22 cellular contexts compared by ENCODE assay signal in the genomic region with DNA sequence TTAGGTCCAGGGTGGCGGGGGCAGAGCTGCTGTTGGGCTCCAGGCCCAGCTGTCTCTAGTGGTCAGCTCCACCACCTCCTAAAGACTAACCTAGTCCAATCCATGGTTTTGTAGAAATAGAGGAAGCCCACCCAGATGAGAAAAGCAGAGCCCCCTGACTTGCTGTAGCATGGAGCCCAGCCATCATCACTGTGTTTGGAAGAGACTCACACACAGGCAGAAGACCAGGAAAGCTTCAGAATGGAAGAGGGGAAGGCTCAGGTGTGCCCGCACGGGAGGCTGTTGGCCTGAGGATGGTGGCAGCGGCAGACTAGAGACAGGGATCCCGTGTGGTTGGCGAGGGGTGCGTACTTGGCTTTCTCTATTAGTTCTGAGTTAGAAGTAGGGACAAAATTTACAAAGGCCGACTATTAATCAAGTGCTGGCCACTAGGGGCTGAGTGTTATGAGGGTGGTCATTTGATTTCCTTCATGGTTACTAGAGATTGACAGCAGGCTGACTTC.
DNase-seq lines count a peak whose midpoint lies in the region; ATAC-seq and TF ChIP-seq lines count a peak whose summit lies in the region.
"Had no signal": no experiment of that assay in that cellular context is flagged by ENCODE, and none has a peak within 500 bp of the region (broad histone marks: within the 10 kb centered on the region; RNA-seq: fewer than 3 reads in every experiment).

No MANE protein-coding gene starts in this region.

- no peaks in the 10 kb centered on the region for H3K4me1 Mint-ChIP-seq in activated CD8-positive, alpha-beta memory T cell treated with anti-CD3 and anti-CD28 coated beads, Interleukin-2, amount 10 ng/mL, durations not matched to agents 7 days and 5 days
- H3K4me1 Mint-ChIP-seq in type B pancreatic cell (ENCODE audit: unreplicated experiment), result no peaks in the 10 kb centered on the region
- H3K4me1 Mint-ChIP-seq: B cell; CD8-positive, alpha-beta memory T cell; GM23338 had no signal

- WGBS in lung, 2 donors, result 83 to 86% methylated on average over 8 of the region's 8 CpGs

- TF ChIP-seq CTCF in lung (IDR thresholded peaks at IDR 0.05; ENCODE audit: control extremely low read depth, extremely low read depth) (no peak), type B pancreatic cell (conservative IDR thresholded peaks at IDR 0.05) (no peak)

- no peak overlapping the region for H3K27ac Mint-ChIP-seq in activated CD8-positive, alpha-beta memory T cell treated with anti-CD3 and anti-CD28 coated beads, Interleukin-2, amount 10 ng/mL, durations not matched to agents 7 days and 5 days
- no peak overlapping the region for H3K27ac Mint-ChIP-seq in type B pancreatic cell
- H3K27ac Mint-ChIP-seq: B cell; CD4-positive, alpha-beta T cell; CD8-positive, alpha-beta memory T cell; GM23338; H9 had no signal

- H3K27me3 Mint-ChIP-seq in activated CD8-positive, alpha-beta memory T cell treated with anti-CD3 and anti-CD28 coated beads, Interleukin-2, amount 10 ng/mL, durations not matched to agents 7 days and 5 days, result no peaks in the 10 kb centered on the region
- H3K27me3 Mint-ChIP-seq in type B pancreatic cell, result peaks cover 58% of the 10 kb centered on the region
- H3K27me3 Mint-ChIP-seq: B cell had no signal

- no peaks in the 10 kb centered on the region for H3K27me3 ChIP-seq in lung (ENCODE audit: control insufficient read depth, insufficient read depth)
- H3K27me3 ChIP-seq: BLaER1 had no signal

- no peak overlapping the region for H3K4me3 Mint-ChIP-seq in activated CD8-positive, alpha-beta memory T cell treated with anti-CD3 and anti-CD28 coated beads, Interleukin-2, amount 10 ng/mL, durations not matched to agents 7 days and 5 days
- no peak overlapping the region for H3K4me3 Mint-ChIP-seq in type B pancreatic cell
- H3K4me3 Mint-ChIP-seq: B cell; CD4-positive, alpha-beta T cell; CD8-positive, alpha-beta memory T cell; GM23338; H9 had no signal

- H3K9me3 ChIP-seq in lung (ENCODE audit: control insufficient read depth in 2 of 2, insufficient read depth in 1 of 2, low read length in 1 of 2), result peaks cover 0 to 2% of the 10 kb centered on the region in 2 donors

- H3K9me3 Mint-ChIP-seq in activated CD8-positive, alpha-beta memory T cell treated with anti-CD3 and anti-CD28 coated beads, Interleukin-2, amount 10 ng/mL, durations not matched to agents 7 days and 5 days (ENCODE audit: low read depth), result peaks cover 5% of the 10 kb centered on the region
- H3K9me3 Mint-ChIP-seq in type B pancreatic cell, result no peaks in the 10 kb centered on the region
- H3K9me3 Mint-ChIP-seq: CD4-positive, alpha-beta T cell; GM23338 had no signal

- H3K4me3 ChIP-seq in lung, result no peak overlapping the region
- H3K4me3 ChIP-seq: BLaER1, GM12878, GM23338 had no signal

- H3K36me3 ChIP-seq in lung (ENCODE audit: control insufficient read depth in 2 of 2, insufficient read depth in 2 of 2, low read length in 2 of 2), result no peaks in the 10 kb centered on the region
- H3K36me3 ChIP-seq: BLaER1 had no signal

- CTCF ChIA-PET in activated CD8-positive, alpha-beta memory T cell treated with anti-CD3 and anti-CD28 coated beads, Interleukin-2, amount 10 ng/mL, durations not matched to agents 7 days and 5 days (lab: Charles Lee), result no interaction called here

- peak; percentile 3 for DNase-seq in activated CD8-positive, alpha-beta memory T cell treated with anti-CD3 and anti-CD28 coated beads, Interleukin-2, amount 10 ng/mL, durations not matched to agents 7 days and 5 days
- DNase-seq in activated CD8-positive, alpha-beta memory T cell treated with anti-CD3 and anti-CD28 coated beads for 24 hours, result no peak
- peak; percentile 29 for DNase-seq in ecto neural progenitor cell (ENCODE audit: low spot score)
- DNase-seq in lung (ENCODE audit: low spot score), result peak; percentile 16
- DNase-seq in type B pancreatic cell (ENCODE audit: extremely low spot score, unreplicated experiment), result peak; percentile 43
- DNase-seq in HuH-7.5 (ENCODE audit: low spot score), result no peak
- DNase-seq in NCI-H2227 treated with DMSO at 0.1 percent for 48 hours (lab: John Stamatoyannopoulos, UW), result no peak
- DNase-seq: CD4-positive, alpha-beta T cell; CD8-positive, alpha-beta memory T cell; DMS 273 treated with DMSO at 0.1 percent for 48 hours; DMS79; EL; GDM1; H9 had no signal

- no peak overlapping the region for H3K27ac ChIP-seq in lung (ENCODE audit: low read depth in 1 of 2, low read length in 1 of 2)
- H3K27ac ChIP-seq: 22Rv1, BLaER1, C4-2B had no signal

- H3K4me1 ChIP-seq in lung (ENCODE audit: control insufficient read depth in 2 of 2, insufficient read depth in 2 of 2, low read length in 2 of 2), result no peaks in the 10 kb centered on the region
- H3K4me1 ChIP-seq: BLaER1 had no signal

- no peaks in the 10 kb centered on the region for H3K36me3 Mint-ChIP-seq in activated CD8-positive, alpha-beta memory T cell treated with anti-CD3 and anti-CD28 coated beads, Interleukin-2, amount 10 ng/mL, durations not matched to agents 7 days and 5 days
- no peaks in the 10 kb centered on the region for H3K36me3 Mint-ChIP-seq in type B pancreatic cell
- H3K36me3 Mint-ChIP-seq: CD8-positive, alpha-beta memory T cell had no signal

- ATAC-seq in activated CD8-positive, alpha-beta memory T cell treated with anti-CD3 and anti-CD28 coated beads, Interleukin-2, amount 10 ng/mL, durations not matched to agents 7 days and 5 days, result no peak
- no peak for ATAC-seq in lung (ENCODE audit: insufficient read depth, low FRiP score)
- ATAC-seq in SK-N-SH treated with all-trans-retinoic acid at 6 μM for 48 hours, result no peak
- ATAC-seq: GM12878, GM23338, HCT116 had no signal

TF ChIP-seq in SK-N-SH treated with all-trans-retinoic acid at 6 μM for 48 hours, 23 proteins besides CTCF, POLR2A, EP300 and RAD21:
- TF ChIP-seq, protein P1, sequence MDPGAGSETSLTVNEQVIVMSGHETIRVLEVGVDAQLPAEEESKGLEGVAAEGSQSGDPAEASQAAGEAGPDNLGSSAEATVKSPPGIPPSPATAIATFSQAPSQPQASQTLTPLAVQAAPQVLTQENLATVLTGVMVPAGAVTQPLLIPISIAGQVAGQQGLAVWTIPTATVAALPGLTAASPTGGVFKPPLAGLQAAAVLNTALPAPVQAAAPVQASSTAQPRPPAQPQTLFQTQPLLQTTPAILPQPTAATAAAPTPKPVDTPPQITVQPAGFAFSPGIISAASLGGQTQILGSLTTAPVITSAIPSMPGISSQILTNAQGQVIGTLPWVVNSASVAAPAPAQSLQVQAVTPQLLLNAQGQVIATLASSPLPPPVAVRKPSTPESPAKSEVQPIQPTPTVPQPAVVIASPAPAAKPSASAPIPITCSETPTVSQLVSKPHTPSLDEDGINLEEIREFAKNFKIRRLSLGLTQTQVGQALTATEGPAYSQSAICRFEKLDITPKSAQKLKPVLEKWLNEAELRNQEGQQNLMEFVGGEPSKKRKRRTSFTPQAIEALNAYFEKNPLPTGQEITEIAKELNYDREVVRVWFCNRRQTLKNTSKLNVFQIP (CRISPR knock-in tag; IDR thresholded peaks at IDR 0.05; ENCODE audit: borderline replicate concordance, low read depth), result no peak
- TF ChIP-seq GLIS3 (CRISPR knock-in tag; IDR thresholded peaks at IDR 0.05) (no peak), TCF4 (CRISPR knock-in tag; IDR thresholded peaks at IDR 0.05; ENCODE audit: borderline replicate concordance) (no peak), ZC3H10 (CRISPR knock-in tag; IDR thresholded peaks at IDR 0.05) (no peak), ZFP3 (CRISPR knock-in tag; IDR thresholded peaks at IDR 0.05) (no peak)

Comparison
In these comparisons a context has a peak if more than half of its experiments do, and no peak if none do; other contexts are left out.
1. DNase-seq: peak in activated CD8-positive, alpha-beta memory T cell treated with anti-CD3 and anti-CD28 coated beads, Interleukin-2, amount 10 ng/mL, durations not matched to agents 7 days and 5 days (single experiment), ecto neural progenitor cell (single experiment), lung (single experiment) and type B pancreatic cell (single experiment); none in activated CD8-positive, alpha-beta memory T cell treated with anti-CD3 and anti-CD28 coated beads for 24 hours (single experiment), HuH-7.5 (single experiment) and NCI-H2227 treated with DMSO at 0.1 percent for 48 hours (single experiment).